Comparison of ENCODE assay signal across 28 cellular contexts in the genomic region with DNA sequence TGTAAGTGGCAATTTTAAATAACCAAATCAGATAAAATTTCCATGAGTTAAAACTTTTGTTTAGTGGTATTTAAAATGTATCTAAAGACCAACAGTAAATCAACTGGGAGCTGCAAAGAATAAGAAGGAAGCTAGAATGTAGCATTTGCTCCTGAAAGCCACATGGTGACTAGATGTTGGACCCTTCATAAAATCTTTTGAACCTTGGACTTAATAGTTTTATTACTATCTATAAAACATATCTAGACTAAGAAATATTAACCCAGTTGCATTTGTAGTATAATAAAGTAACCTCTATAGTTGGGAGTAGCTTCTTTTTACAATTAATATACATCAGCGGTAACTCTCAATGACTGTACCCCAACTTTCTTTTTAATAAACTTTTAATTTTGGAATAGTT.
"Had no signal": no experiment of that assay in that cellular context is flagged by ENCODE, and none has a peak within 500 bp of the region (broad histone marks: within the 10 kb centered on the region; RNA-seq: fewer than 3 reads in every experiment).

No MANE protein-coding gene starts in this region.

- ATAC-seq: activated CD8-positive, alpha-beta memory T cell treated with anti-CD3 and anti-CD28 coated beads, Interleukin-2, amount 10 ng/mL, durations not matched to agents 7 days and 5 days; Panc1; T-cell had no signal

- H3K4me1 ChIP-seq: breast epithelium had no signal

- H3K9me3 ChIP-seq: breast epithelium, MG63 had no signal

- H3K4me3 ChIP-seq: breast epithelium, MG63 had no signal

- FAIRE-seq: TTC549 had no signal

- H3K27me3 ChIP-seq: breast epithelium, MG63 had no signal

- H3K27ac ChIP-seq: breast epithelium, KMS-11 had no signal

- DNase-seq: activated B cell treated with CpG ODN at 0.5 μM for 24 hours; activated CD4-positive, alpha-beta T cell treated with anti-CD3 and anti-CD28 coated beads for 1 hour; activated CD4-positive, alpha-beta T cell treated with anti-CD3 and anti-CD28 coated beads, Interleukin-2, amount 10 ng/mL, durations not matched to agents 24 days and 14 days; activated CD4-positive, alpha-beta T cell treated with anti-CD3 and anti-CD28 coated beads, Interleukin-2, amount 50 U/mL, for 48 hours; activated CD8-positive, alpha-beta memory T cell treated with anti-CD3 and anti-CD28 coated beads, Interleukin-2, amount 10 ng/mL, durations not matched to agents 7 days and 5 days; activated effector memory CD4-positive, alpha-beta T cell treated with Interleukin-2 at 50 U/mL for 16 hours; activated naive CD4-positive, alpha-beta T cell; activated T-cell treated with anti-CD3 and anti-CD28 coated beads, Interleukin-2, amount 50 U/mL, for 24 hours; aorta; MG63; MV-4-11; NCI-H1417 treated with DMSO at 0.1 percent for 48 hours; NCI-H1694; NCI-H2029; NCI-H345; NCI-H510A; NCI-H526 treated with DMSO at 0.1 percent for 48 hours; NCI-H82; NK-92 treated with Interleukin-12 subunit alpha and Interleukin-12 subunit beta, amount 100 ng/mL, for 24 hours; OCI-M1; SIG-M5; T-cell; T-helper 2 cell; T1000 had no signal

- H3K36me3 ChIP-seq: breast epithelium had no signal
